Comparison of ENCODE assay signal across 8 cellular contexts in genomic region chr14:88599761-88600439, GRCh38. TPM values are rescaled to one million over a fixed set of nuclear protein-coding genes. Genes with fewer than 3 reads are reported as not detected.
DNase-seq lines count a peak whose midpoint lies in the region; ATAC-seq, FAIRE-seq and TF ChIP-seq lines count a peak whose summit lies in the region.

No MANE protein-coding gene starts in this region.

- no peaks in the 10 kb centered on the region for H3K27me3 Mint-ChIP-seq in CD4-positive, alpha-beta T cell
- H3K27me3 Mint-ChIP-seq in activated T-helper 17 cell treated with anti-CD3 and anti-CD28 coated beads, Interleukin-2, amount 50 U/mL, for 72 hours = no peaks in the 10 kb centered on the region

- peak overlapping the region; percentile 63 for H3K27ac Mint-ChIP-seq in CD4-positive, alpha-beta T cell
- H3K27ac Mint-ChIP-seq in activated T-helper 17 cell treated with anti-CD3 and anti-CD28 coated beads, Interleukin-2, amount 50 U/mL, for 72 hours = peak overlapping the region; percentile 83

- H3K4me3 Mint-ChIP-seq in CD4-positive, alpha-beta T cell = peak overlapping the region; percentile 26
- peak overlapping the region; percentile 73 for H3K4me3 Mint-ChIP-seq in activated T-helper 17 cell treated with anti-CD3 and anti-CD28 coated beads, Interleukin-2, amount 50 U/mL, for 72 hours

- no peaks in the 10 kb centered on the region for H3K9me3 Mint-ChIP-seq in CD4-positive, alpha-beta T cell
- H3K9me3 Mint-ChIP-seq in activated T-helper 17 cell treated with anti-CD3 and anti-CD28 coated beads, Interleukin-2, amount 50 U/mL, for 72 hours = no peaks in the 10 kb centered on the region

- no peaks in the 10 kb centered on the region for H3K9me3 ChIP-seq in CD4-positive, alpha-beta T cell (ENCODE audit: control insufficient read depth, low read length)
- no peaks in the 10 kb centered on the region for H3K9me3 ChIP-seq in ascending aorta

- FAIRE-seq in GM19239 (lab: Jason Lieb, UNC) = peak; percentile 90

- no peak for DNase-seq in CD4-positive, alpha-beta T cell
- DNase-seq in GM19239 (ENCODE audit: insufficient read length, low spot score) (peak; percentile 26), amygdala (lab: John Stamatoyannopoulos, UW) (no peak), ascending aorta (ENCODE audit: low spot score in 2 of 2) (no peak), hypothalamus (lab: John Stamatoyannopoulos, UW) (no peak), midbrain (lab: John Stamatoyannopoulos, UW) (no peak)

- H3K4me1 ChIP-seq in ascending aorta = no peaks in the 10 kb centered on the region

- no peak for TF ChIP-seq CTCF in CD4-positive, alpha-beta T cell (IDR thresholded peaks at IDR 0.05)
- TF ChIP-seq CTCF in ascending aorta (IDR thresholded peaks at IDR 0.05) = no peak

- H3K4me1 Mint-ChIP-seq in CD4-positive, alpha-beta T cell (ENCODE audit: low read depth) = peaks cover 17% of the 10 kb centered on the region
- H3K4me1 Mint-ChIP-seq in activated T-helper 17 cell treated with anti-CD3 and anti-CD28 coated beads, Interleukin-2, amount 50 U/mL, for 72 hours = peaks cover 40% of the 10 kb centered on the region

- H3K36me3 ChIP-seq in ascending aorta = peaks cover 73 to 78% of the 10 kb centered on the region in 2 donors

- no peak overlapping the region for H3K27ac ChIP-seq in CD4-positive, alpha-beta T cell (ENCODE audit: low read depth, low read length)
- no peak overlapping the region for H3K27ac ChIP-seq in ascending aorta

- CTCF ChIA-PET in CD4-positive, alpha-beta T cell (lab: Charles Lee) = interaction anchor here (0.7 kb wide), 1 partner anchor 10 kb away, joined by 3 read pairs; no protein-coding TSS in a partner anchor

- POLR2A ChIA-PET in CD4-positive, alpha-beta T cell (lab: Charles Lee) = no interaction called here

- no peak for ATAC-seq in CD4-positive, alpha-beta T cell (ENCODE audit: poor library complexity)
- ATAC-seq in HG02981 (IDR thresholded peaks at IDR 0.05; ENCODE audit: unreplicated experiment) = peak; percentile 94
- ATAC-seq in activated T-helper 17 cell treated with anti-CD3 and anti-CD28 coated beads, Interleukin-2, amount 50 U/mL, for 72 hours (replicated peaks) = peak; percentile 94

- H3K36me3 Mint-ChIP-seq in CD4-positive, alpha-beta T cell (ENCODE audit: low read depth) = peaks cover 93% of the 10 kb centered on the region
- H3K36me3 Mint-ChIP-seq in activated T-helper 17 cell treated with anti-CD3 and anti-CD28 coated beads, Interleukin-2, amount 50 U/mL, for 72 hours (ENCODE audit: low read depth) = peaks cover 90% of the 10 kb centered on the region

- H3K4me3 ChIP-seq in ascending aorta = no peak overlapping the region

- intact Hi-C loops in CD4-positive, alpha-beta T cell (cut with DNase I, micrococcal nuclease) = no loop called here
- intact Hi-C loops in ascending aorta (cut with DNase I) = no loop called here

- no peaks in the 10 kb centered on the region for H3K27me3 ChIP-seq in CD4-positive, alpha-beta T cell (ENCODE audit: control insufficient read depth, insufficient read depth, low read length)
- no peaks in the 10 kb centered on the region for H3K27me3 ChIP-seq in ascending aorta

RNA-seq across cellular contexts. Expression of gene ZC3H14, which starts 37.1 kb away (rescaled TPM):
- total RNA-seq in CD4-positive, alpha-beta T cell = 10 to 100 TPM; 36.5 to 40.2 TPM
- total RNA-seq in activated T-helper 17 cell treated with anti-CD3 and anti-CD28 coated beads, Interleukin-2, amount 50 U/mL, for 72 hours = 10 to 100 TPM; 33.5 to 48.3 TPM
- total RNA-seq in ascending aorta = 62.2 TPM

RNA-seq across cellular contexts. Expression of gene PTPN21, which starts 45.1 kb away (rescaled TPM):
- not detected for total RNA-seq in CD4-positive, alpha-beta T cell
- not detected for total RNA-seq in activated T-helper 17 cell treated with anti-CD3 and anti-CD28 coated beads, Interleukin-2, amount 50 U/mL, for 72 hours
- 18.1 TPM for total RNA-seq in ascending aorta

Comparison
In these comparisons a context has a peak if more than half of its experiments do, and no peak if none do; other contexts are left out.
1. RNA of gene PTPN21, which starts 45.1 kb away (total RNA-seq): 18.1 TPM in ascending aorta (single experiment); not detected in activated T-helper 17 cell treated with anti-CD3 and anti-CD28 coated beads, Interleukin-2, amount 50 U/mL, for 72 hours and not detected in CD4-positive, alpha-beta T cell; every median in the first group is over 10 times any median in the second.